ENCODE assay signal across 10 cellular contexts in the genomic region with DNA sequence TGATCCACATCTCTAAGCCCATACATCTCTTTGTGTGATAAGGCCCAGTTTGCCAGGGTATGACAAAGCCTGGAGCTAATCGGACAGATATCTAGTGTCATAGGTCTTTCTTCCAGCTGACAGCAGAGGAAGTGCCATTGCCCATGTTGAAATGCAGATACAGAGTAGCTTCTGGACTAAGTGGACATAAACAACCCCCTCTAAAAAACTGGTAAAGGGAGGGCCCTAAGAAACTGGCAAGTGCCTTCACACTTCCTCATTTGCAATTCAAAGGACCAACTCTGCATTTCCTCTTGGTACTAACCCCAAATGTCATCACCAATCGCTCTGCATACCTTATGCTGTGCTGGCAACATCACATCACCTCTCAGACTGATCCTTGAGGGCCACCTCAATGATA. TPM values are rescaled to one million over a fixed set of nuclear protein-coding genes. Genes with fewer than 3 reads are reported as not detected.
DNase-seq lines count a peak whose midpoint lies in the region; ATAC-seq and TF ChIP-seq lines count a peak whose summit lies in the region.
"Had no signal": no experiment of that assay in that cellular context is flagged by ENCODE, and none has a peak within 500 bp of the region (broad histone marks: within the 10 kb centered on the region; RNA-seq: fewer than 3 reads in every experiment).

No MANE protein-coding gene starts in this region.

- peaks cover 5% of the 10 kb centered on the region for H3K36me3 Mint-ChIP-seq in brain

- H3K4me3 ChIP-seq in HUES48 (ENCODE audit: low read depth, low read length) (no peak overlapping the region; the same call in 1 of the 2 replicates), lower leg skin (ENCODE audit: low read depth, poor library complexity, severe bottlenecking) (no peak overlapping the region)
- H3K4me3 ChIP-seq: heart right ventricle had no signal

- peak overlapping the region in 1 of 5 experiments; percentile 59 for H3K4me3 Mint-ChIP-seq in brain

- no peaks in the 10 kb centered on the region for H3K27me3 ChIP-seq in HUES48 (ENCODE audit: control insufficient read depth, insufficient read depth, low read length)
- H3K27me3 ChIP-seq: heart right ventricle had no signal

- intact Hi-C loops in lower leg skin (cut with DNase I; ENCODE audit: low total_unique reads): no loop called here

- WGBS in lower leg skin, 2 donors: 42 to 80% methylated on average over 2 of the region's 2 CpGs

- peaks cover 12% of the 10 kb centered on the region for H3K4me1 Mint-ChIP-seq in brain

- ATAC-seq in GM21423 (IDR thresholded peaks at IDR 0.05; ENCODE audit: unreplicated experiment) (peak; percentile 78), HG03025 (IDR thresholded peaks at IDR 0.05; ENCODE audit: low FRiP score, unreplicated experiment) (no peak), HG03039 (IDR thresholded peaks at IDR 0.05; ENCODE audit: unreplicated experiment) (no peak)

- H3K27ac Mint-ChIP-seq in brain: peak overlapping the region in 3 of 5 experiments; percentile 17 to 92 (median 87)
- H3K27ac Mint-ChIP-seq: activated naive CD4-positive, alpha-beta T cell treated with anti-CD3 and anti-CD28 coated beads, Interleukin-2, amount 50 U/mL, for 72 hours had no signal

- peak; percentile 65 for DNase-seq in CMK (ENCODE audit: low read depth)
- DNase-seq in lower leg skin (ENCODE audit: low spot score in 2 of 2): no peak
- DNase-seq in islet precursor cell: no peak
- DNase-seq: heart right ventricle had no signal

- peak overlapping the region; percentile 33 for H3K27ac ChIP-seq in HUES48 (ENCODE audit: low read depth, low read length)

- TF ChIP-seq CTCF in brain (conservative IDR thresholded peaks at IDR 0.05) (no peak), lower leg skin (IDR thresholded peaks at IDR 0.05) (no peak)

- H3K27me3 Mint-ChIP-seq in brain: no peaks in the 10 kb centered on the region

- no peak for TF ChIP-seq POLR2A in lower leg skin (IDR thresholded peaks at IDR 0.05)

- peaks cover 0 to 2% (median 0%) of the 10 kb centered on the region in 5 experiments for H3K9me3 Mint-ChIP-seq in brain
- H3K9me3 Mint-ChIP-seq: activated naive CD4-positive, alpha-beta T cell treated with anti-CD3 and anti-CD28 coated beads, Interleukin-2, amount 50 U/mL, for 72 hours had no signal

- H3K36me3 ChIP-seq in HUES48 (ENCODE audit: control insufficient read depth, insufficient read depth, low read length): no peaks in the 10 kb centered on the region

- H3K9me3 ChIP-seq in HUES48 (ENCODE audit: control insufficient read depth, insufficient read depth, low read length): no peaks in the 10 kb centered on the region
- H3K9me3 ChIP-seq: heart right ventricle had no signal

- H3K4me1 ChIP-seq in HUES48 (ENCODE audit: control insufficient read depth, insufficient read depth, low read length): peaks cover 20% of the 10 kb centered on the region

- H3K9ac ChIP-seq in HUES48 (ENCODE audit: low read depth, low read length): no peak overlapping the region

RNA-seq across cellular contexts. Expression of a gene that starts 20.8 kb away (rescaled TPM):
- polyA plus RNA-seq in brain (ENCODE audit: insufficient read depth, low read depth, low replicate concordance): 6.8 TPM
- total RNA-seq in lower leg skin: 1 to 10 TPM; 5.8 to 9.6 (median 7.9) TPM
